In the genomic region with DNA sequence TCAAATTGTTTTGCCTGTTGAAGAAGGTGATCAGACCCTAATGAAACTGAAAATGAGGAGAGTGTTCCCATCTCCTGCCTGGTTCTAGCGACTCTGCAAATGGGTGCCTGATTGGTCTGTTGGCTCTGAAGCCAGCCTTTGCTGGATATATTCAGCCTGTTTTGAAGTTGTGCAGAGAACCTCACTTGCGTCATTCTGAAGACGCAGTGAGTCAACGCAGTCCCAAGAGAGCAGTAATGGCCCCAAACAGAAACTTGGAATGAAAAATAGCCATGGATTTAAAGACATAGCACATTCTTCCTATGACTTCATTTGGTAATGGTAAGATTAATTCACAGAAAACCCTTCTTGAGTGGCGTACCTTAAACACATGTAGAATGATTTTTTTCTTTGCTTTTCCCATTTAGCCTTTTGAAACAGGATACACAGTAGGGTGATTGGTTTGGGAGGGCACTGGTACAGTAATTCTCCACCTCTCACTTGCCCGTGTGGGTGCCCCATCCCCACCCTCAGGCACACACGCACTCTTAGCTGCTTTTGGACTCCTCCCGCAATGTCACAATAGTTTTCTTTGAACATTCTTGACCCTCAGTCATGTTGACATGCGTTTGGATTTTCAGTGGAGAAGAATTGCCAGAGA, we compare ENCODE assay signal across 10 cellular contexts. TPM values are rescaled to one million over a fixed set of nuclear protein-coding genes. Genes with fewer than 3 reads are reported as not detected.
DNase-seq lines count a peak whose midpoint lies in the region; ATAC-seq and TF ChIP-seq lines count a peak whose summit lies in the region.
"Had no signal": no experiment of that assay in that cellular context is flagged by ENCODE, and none has a peak within 500 bp of the region (broad histone marks: within the 10 kb centered on the region; RNA-seq: fewer than 3 reads in every experiment).

No MANE protein-coding gene starts in this region.

- H3K9me3 ChIP-seq in left ventricle myocardium inferior (replicated peaks): peaks cover under 1% of the 10 kb centered on the region
- no peaks in the 10 kb centered on the region for H3K9me3 ChIP-seq in spleen

- TF ChIP-seq CTCF in WI38 (IDR thresholded peaks at IDR 0.05; ENCODE audit: low read depth, low read length): no peak
- no peak for TF ChIP-seq CTCF in left ventricle myocardium inferior (IDR thresholded peaks at IDR 0.05; ENCODE audit: borderline replicate concordance)
- no peak for TF ChIP-seq CTCF in spleen (IDR thresholded peaks at IDR 0.05 in 8 of 11, conservative IDR thresholded peaks at IDR 0.05 in 3 of 11)

- peaks cover 70% of the 10 kb centered on the region for H3K4me1 ChIP-seq in left ventricle myocardium inferior
- H3K4me1 ChIP-seq in spleen: peaks cover 0 to 21% (median 5%) of the 10 kb centered on the region in 6 donors

- peak in 1 of 3 donors; percentile 21 for TF ChIP-seq POLR2A in spleen (IDR thresholded peaks at IDR 0.05)

- H3K36me3 ChIP-seq in left ventricle myocardium inferior (no peaks in the 10 kb centered on the region), spleen (no peaks in the 10 kb centered on the region)
- H3K36me3 ChIP-seq: cardiac muscle cell had no signal

- DNase-seq in GOT3 (lab: John Stamatoyannopoulos, UW): peak; percentile 21
- peak; percentile 56 for DNase-seq in left ventricle myocardium inferior
- no peak for DNase-seq in spleen
- DNase-seq in kidney glomerular epithelial cell (lab: John Stamatoyannopoulos, UW): no peak
- DNase-seq in SHP77 treated with DMSO at 0.1 percent for 48 hours (lab: John Stamatoyannopoulos, UW): no peak
- DNase-seq: nucleus accumbens had no signal

- no peaks in the 10 kb centered on the region for H3K27me3 ChIP-seq in left ventricle myocardium inferior (ENCODE audit: low read depth)
- no peaks in the 10 kb centered on the region for H3K27me3 ChIP-seq in spleen (replicated peaks in 1 of 7)
- H3K27me3 ChIP-seq: cardiac muscle cell had no signal

- H3K4me3 ChIP-seq in WI38 (ENCODE audit: low read depth, low read length) (peak overlapping the region; percentile 44), left ventricle myocardium inferior (peak overlapping the region; percentile 23), spleen (no peak overlapping the region)
- H3K4me3 ChIP-seq: cardiac muscle cell had no signal

- H3K27ac ChIP-seq in left ventricle myocardium inferior (replicated peaks): peak overlapping the region; percentile 71
- peak overlapping the region in 7 of 8 donors; percentile 58 to 77 (median 69) for H3K27ac ChIP-seq in spleen
- H3K27ac ChIP-seq: cardiac muscle cell had no signal

- ATAC-seq in GM18873 (IDR thresholded peaks at IDR 0.05; ENCODE audit: low FRiP score, unreplicated experiment) (no peak), HG03457 (IDR thresholded peaks at IDR 0.05; ENCODE audit: unreplicated experiment) (no peak)

- intact Hi-C loops in left ventricle myocardium inferior (cut with micrococcal nuclease): no loop called here
- intact Hi-C loops in spleen (cut with DNase I; ENCODE audit: low total_unique reads): no loop called here

- WGBS in spleen, 5 donors: 70 to 83% (median 75%) methylated on average over 9 of the region's 9 CpGs

RNA-seq across cellular contexts. Expression of a gene that starts 54.1 kb away (rescaled TPM):
- total RNA-seq in left ventricle myocardium inferior: 30.7 TPM
- total RNA-seq in spleen: 10 to 100 TPM; 36.2 to 76.7 (median 55.5) TPM
- 10 to 100 TPM in 2 of 3 donors, 1 to 10 TPM in 1; 9.7 to 17.0 (median 11.5) TPM for polyA plus RNA-seq in spleen

Comparison
In these comparisons a context has a peak if more than half of its experiments do, and no peak if none do; other contexts are left out.
1. DNase-seq: peak in GOT3 (single experiment) and left ventricle myocardium inferior (single experiment); none in spleen (single experiment), kidney glomerular epithelial cell (single experiment) and SHP77 treated with DMSO at 0.1 percent for 48 hours (single experiment).
2. H3K4me3 ChIP-seq: peak in WI38 (single experiment) and left ventricle myocardium inferior (single experiment); none in spleen (0 of 8).